In the genomic region with DNA sequence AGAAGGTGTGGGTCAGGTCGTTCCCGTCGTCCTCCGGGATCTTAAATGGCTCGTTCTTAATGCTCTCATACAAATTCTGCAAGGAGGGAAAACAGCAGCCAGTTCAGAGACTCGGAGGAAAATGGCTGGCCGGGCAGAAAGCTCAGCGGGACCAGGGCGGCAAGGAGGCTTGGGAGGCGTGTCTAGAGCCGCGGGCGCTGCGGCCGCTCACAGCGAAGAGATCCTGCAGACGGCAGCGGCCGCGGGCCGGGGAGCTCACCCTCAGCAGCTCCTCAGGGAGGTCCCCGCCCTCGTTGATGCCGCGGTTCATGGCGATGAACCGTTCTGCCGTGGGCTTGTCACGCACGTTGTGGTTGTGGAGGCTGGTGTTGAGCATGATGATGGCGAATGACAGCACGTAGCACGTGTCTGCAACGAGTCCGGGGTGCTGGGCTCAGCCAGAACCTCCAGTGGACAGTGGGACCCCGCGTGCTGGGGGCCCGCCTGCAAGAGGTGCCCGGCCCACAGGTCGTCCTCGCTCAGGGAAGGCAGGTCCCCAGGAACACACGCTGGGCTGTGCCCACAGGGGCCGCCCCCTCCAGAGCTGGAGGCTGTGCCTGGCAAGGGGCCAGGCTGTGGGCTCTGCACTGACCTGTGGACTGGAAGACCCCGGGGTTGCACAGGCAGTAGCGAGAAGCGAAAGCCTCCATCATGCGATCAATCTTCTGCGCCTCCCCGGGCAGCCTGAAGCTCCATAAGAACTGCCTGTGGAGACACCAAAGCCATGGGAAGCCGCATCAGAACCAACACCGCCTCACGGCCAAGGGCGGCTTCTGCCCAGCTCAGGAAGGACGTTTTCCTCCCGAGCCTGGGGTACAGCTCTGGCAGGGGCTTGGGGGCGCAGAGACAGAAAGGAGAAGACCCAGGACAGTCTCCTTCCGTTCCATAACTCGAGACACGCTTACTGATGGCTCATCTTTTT, we compare ENCODE assay signal across 18 cellular contexts.
DNase-seq lines count a peak whose midpoint lies in the region; ATAC-seq and TF ChIP-seq lines count a peak whose summit lies in the region.
"Had no signal": no experiment of that assay in that cellular context is flagged by ENCODE, and none has a peak within 500 bp of the region (broad histone marks: within the 10 kb centered on the region; RNA-seq: fewer than 3 reads in every experiment).

No MANE protein-coding gene starts in this region.

- H3K27ac ChIP-seq in WERI-Rb-1: no peak overlapping the region
- no peak overlapping the region for H3K27ac ChIP-seq in tibial artery
- H3K27ac ChIP-seq: vagina had no signal

- ATAC-seq in natural killer cell (peak in 2 of 3 donors; percentile 47 to 73), left colon (peak; percentile 35), HG02798 (IDR thresholded peaks at IDR 0.05; ENCODE audit: poor library complexity, unreplicated experiment) (no peak)
- ATAC-seq in natural killer cell treated with Interleukin-12 subunit alpha and Interleukin-12 subunit beta and Interleukin-15 and Interleukin-18, amount 100 ng/mL, for 72 hours: no peak
- ATAC-seq: activated CD4-positive, CD25-positive, alpha-beta regulatory T cell treated with anti-CD3 and anti-CD28 coated beads, Interleukin-2, amount 50 U/mL, for 24 hours; stimulated activated naive CD8-positive, alpha-beta T cell treated with anti-CD3 and anti-CD28 coated beads, Interleukin-15, amount 100 ng/mL, for 72 hours had no signal

- TF ChIP-seq CTCF in natural killer cell (IDR thresholded peaks at IDR 0.05) (no peak), WERI-Rb-1 (IDR thresholded peaks at IDR 0.05; ENCODE audit: low read depth, low read length) (no peak), tibial artery (IDR thresholded peaks at IDR 0.05) (no peak)

- peak overlapping the region; percentile 73 for H3K4me3 Mint-ChIP-seq in natural killer cell
- H3K4me3 Mint-ChIP-seq in natural killer cell treated with Interleukin-12 subunit alpha and Interleukin-12 subunit beta and Interleukin-15 and Interleukin-18, amount 100 ng/mL, for 72 hours: no peak overlapping the region
- H3K4me3 Mint-ChIP-seq: HFFc6 had no signal

- DNase-seq in natural killer cell (no peak), WERI-Rb-1 (peak; percentile 35), left colon (no peak), tibial artery (no peak), NCI-H1694 treated with DMSO at 0.1 percent for 48 hours (lab: John Stamatoyannopoulos, UW) (no peak)
- DNase-seq in natural killer cell treated with Interleukin-12 subunit alpha and Interleukin-12 subunit beta and Interleukin-15 and Interleukin-18, amount 100 ng/mL, for 72 hours (ENCODE audit: low spot score): no peak
- DNase-seq: activated naive CD4-positive, alpha-beta T cell; GDM1; HFFc6; Karpas-422; NCI-H1105 treated with DMSO at 0.1 percent for 48 hours; NCI-H2171; NCI-H69; nucleus accumbens; stimulated activated naive CD8-positive, alpha-beta T cell treated with anti-CD3 and anti-CD28 coated beads, Interleukin-15, amount 100 ng/mL, for 72 hours had no signal

- intact Hi-C loops in natural killer cell (cut with micrococcal nuclease) (no loop called here), left colon (cut with DNase I, micrococcal nuclease) (no loop called here), tibial artery (cut with DNase I; ENCODE audit: low total_unique reads) (no loop called here)

- H3K36me3 ChIP-seq in WERI-Rb-1: no peaks in the 10 kb centered on the region
- H3K36me3 ChIP-seq in tibial artery: peaks cover 16 to 70% (median 41%) of the 10 kb centered on the region in 3 donors

- H3K9me3 Mint-ChIP-seq in natural killer cell: no peaks in the 10 kb centered on the region
- no peaks in the 10 kb centered on the region for H3K9me3 Mint-ChIP-seq in natural killer cell treated with Interleukin-12 subunit alpha and Interleukin-12 subunit beta and Interleukin-15 and Interleukin-18, amount 100 ng/mL, for 72 hours
- H3K9me3 Mint-ChIP-seq: HFFc6; stimulated activated naive CD8-positive, alpha-beta T cell treated with anti-CD3 and anti-CD28 coated beads, Interleukin-15, amount 100 ng/mL, for 72 hours had no signal

- peaks cover 0 to 6% of the 10 kb centered on the region in 2 donors for H3K4me1 Mint-ChIP-seq in natural killer cell
- peaks cover 0 to 5% of the 10 kb centered on the region in 2 donors for H3K4me1 Mint-ChIP-seq in natural killer cell treated with Interleukin-12 subunit alpha and Interleukin-12 subunit beta and Interleukin-15 and Interleukin-18, amount 100 ng/mL, for 72 hours (ENCODE audit: low read depth in 2 of 2)
- H3K4me1 Mint-ChIP-seq: stimulated activated naive CD8-positive, alpha-beta T cell treated with anti-CD3 and anti-CD28 coated beads, Interleukin-15, amount 100 ng/mL, for 72 hours had no signal

- peaks cover 0 to 20% (median 8%) of the 10 kb centered on the region in 4 donors for H3K4me1 ChIP-seq in tibial artery
- H3K4me1 ChIP-seq: vagina had no signal

- H3K27ac Mint-ChIP-seq in natural killer cell: no peak overlapping the region
- no peak overlapping the region for H3K27ac Mint-ChIP-seq in natural killer cell treated with Interleukin-12 subunit alpha and Interleukin-12 subunit beta and Interleukin-15 and Interleukin-18, amount 100 ng/mL, for 72 hours
- H3K27ac Mint-ChIP-seq: HFFc6 had no signal

- H3K27me3 Mint-ChIP-seq in natural killer cell (ENCODE audit: low read depth in 2 of 2): no peaks in the 10 kb centered on the region
- H3K27me3 Mint-ChIP-seq in natural killer cell treated with Interleukin-12 subunit alpha and Interleukin-12 subunit beta and Interleukin-15 and Interleukin-18, amount 100 ng/mL, for 72 hours: no peaks in the 10 kb centered on the region
- H3K27me3 Mint-ChIP-seq: stimulated activated naive CD8-positive, alpha-beta T cell treated with anti-CD3 and anti-CD28 coated beads, Interleukin-15, amount 100 ng/mL, for 72 hours had no signal

- H3K4me3 ChIP-seq in WERI-Rb-1 (ENCODE audit: low read depth, low read length): peak overlapping the region; percentile 47
- no peak overlapping the region for H3K4me3 ChIP-seq in tibial artery
- H3K4me3 ChIP-seq: vagina had no signal

- H3K27me3 ChIP-seq in WERI-Rb-1 (ENCODE audit: insufficient read depth, low read depth, severe bottlenecking) (no peaks in the 10 kb centered on the region), tibial artery (no peaks in the 10 kb centered on the region)
- H3K27me3 ChIP-seq: vagina had no signal

- H3K9me3 ChIP-seq in WERI-Rb-1 (ENCODE audit: severe bottlenecking): no peaks in the 10 kb centered on the region
- H3K9me3 ChIP-seq in tibial artery: no peaks in the 10 kb centered on the region
- H3K9me3 ChIP-seq: vagina had no signal

- no peaks in the 10 kb centered on the region for H3K36me3 Mint-ChIP-seq in natural killer cell
- H3K36me3 Mint-ChIP-seq in natural killer cell treated with Interleukin-12 subunit alpha and Interleukin-12 subunit beta and Interleukin-15 and Interleukin-18, amount 100 ng/mL, for 72 hours: no peaks in the 10 kb centered on the region

Comparison
In these comparisons a context has a peak if more than half of its experiments do, and no peak if none do; other contexts are left out.
1. ATAC-seq: peak in natural killer cell (2 of 3) and left colon (single experiment); none in natural killer cell treated with Interleukin-12 subunit alpha and Interleukin-12 subunit beta and Interleukin-15 and Interleukin-18, amount 100 ng/mL, for 72 hours (0 of 2) and HG02798 (single experiment).